Comparison of ENCODE assay signal across 9 cellular contexts in the genomic region with DNA sequence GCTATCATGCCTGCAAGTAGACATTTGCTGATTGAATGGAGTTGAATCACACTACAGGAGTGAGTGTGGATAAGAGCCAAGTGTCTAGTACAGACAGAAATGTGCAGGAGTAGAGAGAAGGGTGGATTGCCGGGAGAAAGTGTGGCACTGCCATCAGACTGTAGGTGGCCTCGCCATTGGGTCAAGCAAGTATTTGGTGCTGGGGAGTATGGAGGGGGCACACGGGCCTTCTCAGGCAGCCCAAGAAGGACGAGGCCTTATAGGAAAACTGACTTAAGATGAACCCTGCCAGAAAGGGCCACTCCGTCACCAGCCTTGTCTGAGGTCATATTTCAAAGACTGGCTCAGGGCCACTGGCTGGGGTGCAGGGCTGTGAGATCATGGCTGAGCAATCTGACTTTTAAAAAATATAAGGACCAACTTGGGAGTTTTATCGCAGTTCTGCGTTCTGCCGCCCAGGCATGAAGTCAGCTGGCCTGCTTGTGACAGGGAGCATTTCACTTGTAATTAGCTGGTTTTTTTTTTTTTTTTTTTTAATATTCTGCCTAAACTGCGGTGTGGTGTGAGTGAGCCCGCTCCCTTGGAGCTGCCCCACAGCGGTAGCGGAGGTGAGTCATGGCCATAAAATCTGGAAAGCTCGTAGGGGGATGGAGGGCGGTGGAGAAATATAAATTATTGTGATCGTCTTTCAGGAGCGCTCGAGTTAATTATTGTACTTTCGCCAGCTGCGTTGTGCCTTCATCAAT.
DNase-seq lines count a peak whose midpoint lies in the region; ATAC-seq and TF ChIP-seq lines count a peak whose summit lies in the region.
"Had no signal": no experiment of that assay in that cellular context is flagged by ENCODE, and none has a peak within 500 bp of the region (broad histone marks: within the 10 kb centered on the region; RNA-seq: fewer than 3 reads in every experiment).

No MANE protein-coding gene starts in this region.

- H3K27ac ChIP-seq in SJCRH30 (peak overlapping the region; percentile 78), left ventricle myocardium inferior (replicated peaks) (peak overlapping the region; percentile 33), stomach (peak overlapping the region in 4 of 5 donors; percentile 27 to 68 (median 39))

- TF ChIP-seq CTCF in left ventricle myocardium inferior (IDR thresholded peaks at IDR 0.05; ENCODE audit: borderline replicate concordance) (peak; percentile 20), stomach (IDR thresholded peaks at IDR 0.05) (no peak)

- H3K4me3 ChIP-seq in SJCRH30 (peak overlapping the region; percentile 56), left ventricle myocardium inferior (no peak overlapping the region), stomach (peak overlapping the region in 1 of 4 donors; percentile 11)

- H3K4me1 ChIP-seq in SJCRH30 (peaks cover 12% of the 10 kb centered on the region), left ventricle myocardium inferior (peaks cover 11% of the 10 kb centered on the region), stomach (peaks cover 0 to 19% (median 7%) of the 10 kb centered on the region in 4 donors)

- no peak for TF ChIP-seq EP300 in stomach (IDR thresholded peaks at IDR 0.05)

- intact Hi-C loops in left ventricle myocardium inferior (cut with micrococcal nuclease) (no loop called here), stomach (cut with DNase I; ENCODE audit: low total_unique reads) (no loop called here)

- 38 to 56% (median 50%) methylated on average over 19 of the region's 19 CpGs for WGBS in stomach, 5 donors

- no peak for TF ChIP-seq POLR2A in stomach (IDR thresholded peaks at IDR 0.05)
- no peak for TF ChIP-seq POLR2A in erythroblast (IDR thresholded peaks at IDR 0.05; ENCODE audit: low read length)

- DNase-seq in HPDE6-E6E7 (ENCODE audit: extremely low spot score), result peak; percentile 80
- DNase-seq in SJCRH30, result peak; percentile 59 to 76
- peak; percentile 30 for DNase-seq in left ventricle myocardium inferior
- DNase-seq in stomach, result peak; percentile 33
- DNase-seq in erythroblast (lab: John Stamatoyannopoulos, UW), result no peak
- DNase-seq in OCI-M2 (lab: John Stamatoyannopoulos, UW; ENCODE audit: unreplicated experiment), result no peak

- H3K36me3 ChIP-seq in SJCRH30 (no peaks in the 10 kb centered on the region), left ventricle myocardium inferior (no peaks in the 10 kb centered on the region), stomach (no peaks in the 10 kb centered on the region)

- ATAC-seq in GM19395 (IDR thresholded peaks at IDR 0.05; ENCODE audit: unreplicated experiment) (no peak), GM18511 (IDR thresholded peaks at IDR 0.05; ENCODE audit: unreplicated experiment) (no peak)
- ATAC-seq: activated T-helper 17 cell treated with anti-CD3 and anti-CD28 coated beads, Interleukin-2, amount 50 U/mL, for 72 hours had no signal

- H3K27me3 ChIP-seq in SJCRH30 (no peaks in the 10 kb centered on the region), left ventricle myocardium inferior (ENCODE audit: low read depth) (no peaks in the 10 kb centered on the region), stomach (no peaks in the 10 kb centered on the region)

- H3K9me3 ChIP-seq in SJCRH30 (replicated peaks), result no peaks in the 10 kb centered on the region
- H3K9me3 ChIP-seq in left ventricle myocardium inferior (replicated peaks), result no peaks in the 10 kb centered on the region
- H3K9me3 ChIP-seq in stomach, result no peaks in the 10 kb centered on the region

Comparison
In these comparisons a context has a peak if more than half of its experiments do, and no peak if none do; other contexts are left out.
1. DNase-seq: peak in HPDE6-E6E7 (single experiment), SJCRH30 (2 of 2), left ventricle myocardium inferior (single experiment) and stomach (single experiment); none in erythroblast (0 of 2) and OCI-M2 (single experiment).
2. Peak in every context shown above with its lines, with median percentiles within 50 percentile points of each other: H3K27ac ChIP-seq.